ENCODE assay signal across 18 cellular contexts in genomic region chr21:46027855-46028493, GRCh38. TPM values are rescaled to one million over a fixed set of nuclear protein-coding genes. Genes with fewer than 3 reads are reported as not detected.
A peak's percentile ranks its signal among the peaks of the same experiment; 100 is the strongest.
DNase-seq lines count a peak whose midpoint lies in the region; ATAC-seq, FAIRE-seq and TF ChIP-seq lines count a peak whose summit lies in the region.
"Had no signal": no experiment of that assay in that cellular context is flagged by ENCODE, and none has a peak within 500 bp of the region (broad histone marks: within the 10 kb centered on the region; RNA-seq: fewer than 3 reads in every experiment).

No MANE protein-coding gene starts in this region.

- H3K27me3 ChIP-seq in ACC112 (ENCODE audit: insufficient read depth, low read length) = no peaks in the 10 kb centered on the region
- H3K27me3 ChIP-seq in gastrocnemius medialis = no peaks in the 10 kb centered on the region

- ATAC-seq in left lobe of liver = peak; percentile 21
- ATAC-seq in gastrocnemius medialis = peak; percentile 69 to 75
- ATAC-seq in HG03378 (IDR thresholded peaks at IDR 0.05; ENCODE audit: unreplicated experiment) = no peak
- ATAC-seq: A549; activated CD4-positive, alpha-beta T cell treated with anti-CD3 and anti-CD28 coated beads for 36 hours had no signal

- intact Hi-C loops in gastrocnemius medialis (cut with DNase I; ENCODE audit: low total_unique reads) = no loop called here

- H3K27ac ChIP-seq in ACC112 (ENCODE audit: low read depth, low read length) (no peak overlapping the region), coronary artery (peak overlapping the region; percentile 57 to 70), gastrocnemius medialis (peak overlapping the region; percentile 25 to 68 (median 37))
- H3K27ac ChIP-seq: A549 had no signal

- DNase-seq in coronary artery (ENCODE audit: low spot score) (no peak), left lobe of liver (ENCODE audit: low spot score) (no peak), gastrocnemius medialis (peak in 1 of 2 donors; percentile 40), NAMALWA (ENCODE audit: low spot score) (no peak), D721Med (ENCODE audit: insufficient read length, low spot score) (no peak), HK-2 (ENCODE audit: unreplicated experiment) (no peak)
- DNase-seq: activated CD4-positive, alpha-beta T cell treated with anti-CD3 and anti-CD28 coated beads for 36 hours; Calu3; effector CD8-positive, alpha-beta T cell; hippocampal formation; NCI-H1092 treated with DMSO at 0.1 percent for 48 hours; NCI-H446 treated with DMSO at 0.1 percent for 48 hours; stimulated activated CD4-positive, alpha-beta T cell treated with anti-CD3 and anti-CD28 coated beads, Interleukin-4, amount 100 ng/mL, for 4 hours; stimulated activated naive CD4-positive, alpha-beta T cell had no signal

- H3K4me1 ChIP-seq in ACC112 (ENCODE audit: control insufficient read depth, insufficient read depth, low read length, unreplicated experiment) = peaks cover 25% of the 10 kb centered on the region
- no peaks in the 10 kb centered on the region for H3K4me1 ChIP-seq in gastrocnemius medialis
- H3K4me1 ChIP-seq: A549 had no signal

- H3K79me2 ChIP-seq in ACC112 (ENCODE audit: control insufficient read depth, insufficient read depth, low read length, unreplicated experiment) = no peaks in the 10 kb centered on the region

- no peak overlapping the region for H3K4me3 ChIP-seq in ACC112 (ENCODE audit: low read depth, low read length)
- no peak overlapping the region for H3K4me3 ChIP-seq in coronary artery
- no peak overlapping the region for H3K4me3 ChIP-seq in gastrocnemius medialis
- H3K4me3 ChIP-seq: A549 had no signal

- H3K36me3 ChIP-seq in ACC112 (ENCODE audit: insufficient read depth, low read length) (no peaks in the 10 kb centered on the region), gastrocnemius medialis (no peaks in the 10 kb centered on the region)

- H2AFZ ChIP-seq in ACC112 (ENCODE audit: low read length, unreplicated experiment) = peak overlapping the region; percentile 7

- TF ChIP-seq CTCF in coronary artery (IDR thresholded peaks at IDR 0.05) (no peak), gastrocnemius medialis (IDR thresholded peaks at IDR 0.05 in 4 of 5, conservative IDR thresholded peaks at IDR 0.05 in 1 of 5) (no peak), D721Med (IDR thresholded peaks at IDR 0.05; ENCODE audit: insufficient read depth, missing control alignments) (no peak)

- TF ChIP-seq POLR2A in gastrocnemius medialis (IDR thresholded peaks at IDR 0.05) = no peak

- no peaks in the 10 kb centered on the region for H3K9me3 ChIP-seq in gastrocnemius medialis
- H3K9me3 ChIP-seq: A549 had no signal

- in situ Hi-C loops in gastrocnemius medialis (cut with MboI; ENCODE audit: low sequenced_read_pairs in 4 of 4) = no loop called here

- FAIRE-seq in D721Med (lab: Jason Lieb, UNC) = no peak
- FAIRE-seq: A549, RCC 7860 had no signal

RNA-seq across cellular contexts. Expression of gene COL6A1, which starts 46.4 kb away (rescaled TPM):
- 48.0 TPM for total RNA-seq in left lobe of liver
- 10 to 100 TPM; 50.5 to 97.8 (median 73.3) TPM for total RNA-seq in gastrocnemius medialis
